In the genomic region with DNA sequence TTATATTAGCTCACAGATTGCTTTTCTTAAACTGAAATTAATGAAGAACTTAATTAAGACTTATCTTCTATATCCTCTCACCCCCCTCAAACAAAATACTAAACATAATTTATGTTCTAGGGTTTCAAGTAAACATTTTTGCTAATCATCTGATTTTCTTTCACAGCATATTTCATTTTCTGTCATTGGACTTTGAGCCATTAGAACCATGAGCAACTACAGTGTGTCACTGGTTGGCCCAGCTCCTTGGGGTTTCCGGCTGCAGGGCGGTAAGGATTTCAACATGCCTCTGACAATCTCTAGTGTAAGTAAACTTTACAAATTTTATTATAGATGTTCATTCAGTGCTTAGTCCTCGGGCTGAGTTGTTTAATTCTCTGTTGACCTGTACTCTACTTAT, we compare ENCODE assay signal across 1 cellular context.
TF ChIP-seq lines count a peak whose summit lies in the region.

No MANE protein-coding gene starts in this region.

TF ChIP-seq in HepG2, 621 proteins besides CTCF, POLR2A, EP300 and RAD21 (continued from another document and continues in another):
- TF ChIP-seq, protein P1, sequence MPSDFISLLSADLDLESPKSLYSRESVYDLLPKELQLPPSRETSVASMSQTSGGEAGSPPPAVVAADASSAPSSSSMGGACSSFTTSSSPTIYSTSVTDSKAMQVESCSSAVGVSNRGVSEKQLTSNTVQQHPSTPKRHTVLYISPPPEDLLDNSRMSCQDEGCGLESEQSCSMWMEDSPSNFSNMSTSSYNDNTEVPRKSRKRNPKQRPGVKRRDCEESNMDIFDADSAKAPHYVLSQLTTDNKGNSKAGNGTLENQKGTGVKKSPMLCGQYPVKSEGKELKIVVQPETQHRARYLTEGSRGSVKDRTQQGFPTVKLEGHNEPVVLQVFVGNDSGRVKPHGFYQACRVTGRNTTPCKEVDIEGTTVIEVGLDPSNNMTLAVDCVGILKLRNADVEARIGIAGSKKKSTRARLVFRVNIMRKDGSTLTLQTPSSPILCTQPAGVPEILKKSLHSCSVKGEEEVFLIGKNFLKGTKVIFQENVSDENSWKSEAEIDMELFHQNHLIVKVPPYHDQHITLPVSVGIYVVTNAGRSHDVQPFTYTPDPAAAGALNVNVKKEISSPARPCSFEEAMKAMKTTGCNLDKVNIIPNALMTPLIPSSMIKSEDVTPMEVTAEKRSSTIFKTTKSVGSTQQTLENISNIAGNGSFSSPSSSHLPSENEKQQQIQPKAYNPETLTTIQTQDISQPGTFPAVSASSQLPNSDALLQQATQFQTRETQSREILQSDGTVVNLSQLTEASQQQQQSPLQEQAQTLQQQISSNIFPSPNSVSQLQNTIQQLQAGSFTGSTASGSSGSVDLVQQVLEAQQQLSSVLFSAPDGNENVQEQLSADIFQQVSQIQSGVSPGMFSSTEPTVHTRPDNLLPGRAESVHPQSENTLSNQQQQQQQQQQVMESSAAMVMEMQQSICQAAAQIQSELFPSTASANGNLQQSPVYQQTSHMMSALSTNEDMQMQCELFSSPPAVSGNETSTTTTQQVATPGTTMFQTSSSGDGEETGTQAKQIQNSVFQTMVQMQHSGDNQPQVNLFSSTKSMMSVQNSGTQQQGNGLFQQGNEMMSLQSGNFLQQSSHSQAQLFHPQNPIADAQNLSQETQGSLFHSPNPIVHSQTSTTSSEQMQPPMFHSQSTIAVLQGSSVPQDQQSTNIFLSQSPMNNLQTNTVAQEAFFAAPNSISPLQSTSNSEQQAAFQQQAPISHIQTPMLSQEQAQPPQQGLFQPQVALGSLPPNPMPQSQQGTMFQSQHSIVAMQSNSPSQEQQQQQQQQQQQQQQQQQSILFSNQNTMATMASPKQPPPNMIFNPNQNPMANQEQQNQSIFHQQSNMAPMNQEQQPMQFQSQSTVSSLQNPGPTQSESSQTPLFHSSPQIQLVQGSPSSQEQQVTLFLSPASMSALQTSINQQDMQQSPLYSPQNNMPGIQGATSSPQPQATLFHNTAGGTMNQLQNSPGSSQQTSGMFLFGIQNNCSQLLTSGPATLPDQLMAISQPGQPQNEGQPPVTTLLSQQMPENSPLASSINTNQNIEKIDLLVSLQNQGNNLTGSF (CRISPR knock-in tag; IDR thresholded peaks at IDR 0.05): no peak
- TF ChIP-seq SYNCRIP (IDR thresholded peaks at IDR 0.05; ENCODE audit: insufficient read depth, low read depth, low read length) (no peak), EHMT2 (IDR thresholded peaks at IDR 0.05; ENCODE audit: borderline replicate concordance, low read depth, low read length) (no peak), ZNF3 (CRISPR knock-in tag; IDR thresholded peaks at IDR 0.05) (no peak), PHF5A (CRISPR knock-in tag; IDR thresholded peaks at IDR 0.05; ENCODE audit: low read depth, unreplicated experiment) (no peak), PAF1 (CRISPR knock-in tag; IDR thresholded peaks at IDR 0.05) (no peak), MAZ (IDR thresholded peaks at IDR 0.05; ENCODE audit: borderline replicate concordance, low read depth, low read length) (no peak), MAZ (CRISPR knock-in tag; IDR thresholded peaks at IDR 0.05; ENCODE audit: low read depth) (no peak), EED (CRISPR knock-in tag; IDR thresholded peaks at IDR 0.05) (no peak), GTF2F1 (IDR thresholded peaks at IDR 0.05; ENCODE audit: low read length) (no peak), ARNTL (CRISPR knock-in tag; IDR thresholded peaks at IDR 0.05) (no peak), TP53 (CRISPR knock-in tag; conservative IDR thresholded peaks at IDR 0.05) (no peak), NCOA5 (CRISPR knock-in tag; IDR thresholded peaks at IDR 0.05) (no peak), ZBTB7B (CRISPR knock-in tag; IDR thresholded peaks at IDR 0.05) (no peak), ZSCAN25 (CRISPR knock-in tag; IDR thresholded peaks at IDR 0.05) (no peak), RNF2 (conservative IDR thresholded peaks at IDR 0.05; ENCODE audit: low read depth) (no peak), ZSCAN31 (CRISPR knock-in tag; IDR thresholded peaks at IDR 0.05; ENCODE audit: low read depth) (0 out of 2 replicates have a peak, but pooled peaks have one; percentile 40), BCL6 (CRISPR knock-in tag; IDR thresholded peaks at IDR 0.05) (peak; percentile 57), ZNF337 (CRISPR knock-in tag; IDR thresholded peaks at IDR 0.05; ENCODE audit: borderline replicate concordance, low read depth) (no peak), ZNF350 (CRISPR knock-in tag; IDR thresholded peaks at IDR 0.05; ENCODE audit: borderline replicate concordance, low read depth) (no peak)
- TF ChIP-seq, protein P2, sequence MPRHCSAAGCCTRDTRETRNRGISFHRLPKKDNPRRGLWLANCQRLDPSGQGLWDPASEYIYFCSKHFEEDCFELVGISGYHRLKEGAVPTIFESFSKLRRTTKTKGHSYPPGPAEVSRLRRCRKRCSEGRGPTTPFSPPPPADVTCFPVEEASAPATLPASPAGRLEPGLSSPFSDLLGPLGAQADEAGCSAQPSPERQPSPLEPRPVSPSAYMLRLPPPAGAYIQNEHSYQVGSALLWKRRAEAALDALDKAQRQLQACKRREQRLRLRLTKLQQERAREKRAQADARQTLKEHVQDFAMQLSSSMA (CRISPR knock-in tag; IDR thresholded peaks at IDR 0.05): no peak
- TF ChIP-seq, protein P3, sequence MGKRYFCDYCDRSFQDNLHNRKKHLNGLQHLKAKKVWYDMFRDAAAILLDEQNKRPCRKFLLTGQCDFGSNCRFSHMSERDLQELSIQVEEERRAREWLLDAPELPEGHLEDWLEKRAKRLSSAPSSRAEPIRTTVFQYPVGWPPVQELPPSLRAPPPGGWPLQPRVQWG (CRISPR knock-in tag; IDR thresholded peaks at IDR 0.05; ENCODE audit: borderline replicate concordance, low read depth): no peak
- TF ChIP-seq, protein P4, sequence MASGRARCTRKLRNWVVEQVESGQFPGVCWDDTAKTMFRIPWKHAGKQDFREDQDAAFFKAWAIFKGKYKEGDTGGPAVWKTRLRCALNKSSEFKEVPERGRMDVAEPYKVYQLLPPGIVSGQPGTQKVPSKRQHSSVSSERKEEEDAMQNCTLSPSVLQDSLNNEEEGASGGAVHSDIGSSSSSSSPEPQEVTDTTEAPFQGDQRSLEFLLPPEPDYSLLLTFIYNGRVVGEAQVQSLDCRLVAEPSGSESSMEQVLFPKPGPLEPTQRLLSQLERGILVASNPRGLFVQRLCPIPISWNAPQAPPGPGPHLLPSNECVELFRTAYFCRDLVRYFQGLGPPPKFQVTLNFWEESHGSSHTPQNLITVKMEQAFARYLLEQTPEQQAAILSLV (CRISPR knock-in tag; IDR thresholded peaks at IDR 0.05; ENCODE audit: borderline replicate concordance): no peak
- TF ChIP-seq, protein P5, sequence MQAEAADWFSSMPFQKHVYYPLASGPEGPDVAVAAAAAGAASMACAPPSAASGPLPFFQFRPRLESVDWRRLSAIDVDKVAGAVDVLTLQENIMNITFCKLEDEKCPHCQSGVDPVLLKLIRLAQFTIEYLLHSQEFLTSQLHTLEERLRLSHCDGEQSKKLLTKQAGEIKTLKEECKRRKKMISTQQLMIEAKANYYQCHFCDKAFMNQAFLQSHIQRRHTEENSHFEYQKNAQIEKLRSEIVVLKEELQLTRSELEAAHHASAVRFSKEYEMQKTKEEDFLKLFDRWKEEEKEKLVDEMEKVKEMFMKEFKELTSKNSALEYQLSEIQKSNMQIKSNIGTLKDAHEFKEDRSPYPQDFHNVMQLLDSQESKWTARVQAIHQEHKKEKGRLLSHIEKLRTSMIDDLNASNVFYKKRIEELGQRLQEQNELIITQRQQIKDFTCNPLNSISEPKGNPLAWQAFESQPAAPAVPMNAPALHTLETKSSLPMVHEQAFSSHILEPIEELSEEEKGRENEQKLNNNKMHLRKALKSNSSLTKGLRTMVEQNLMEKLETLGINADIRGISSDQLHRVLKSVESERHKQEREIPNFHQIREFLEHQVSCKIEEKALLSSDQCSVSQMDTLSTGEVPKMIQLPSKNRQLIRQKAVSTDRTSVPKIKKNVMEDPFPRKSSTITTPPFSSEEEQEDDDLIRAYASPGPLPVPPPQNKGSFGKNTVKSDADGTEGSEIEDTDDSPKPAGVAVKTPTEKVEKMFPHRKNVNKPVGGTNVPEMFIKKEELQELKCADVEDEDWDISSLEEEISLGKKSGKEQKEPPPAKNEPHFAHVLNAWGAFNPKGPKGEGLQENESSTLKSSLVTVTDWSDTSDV (CRISPR knock-in tag; IDR thresholded peaks at IDR 0.05): no peak
- TF ChIP-seq, protein P6, sequence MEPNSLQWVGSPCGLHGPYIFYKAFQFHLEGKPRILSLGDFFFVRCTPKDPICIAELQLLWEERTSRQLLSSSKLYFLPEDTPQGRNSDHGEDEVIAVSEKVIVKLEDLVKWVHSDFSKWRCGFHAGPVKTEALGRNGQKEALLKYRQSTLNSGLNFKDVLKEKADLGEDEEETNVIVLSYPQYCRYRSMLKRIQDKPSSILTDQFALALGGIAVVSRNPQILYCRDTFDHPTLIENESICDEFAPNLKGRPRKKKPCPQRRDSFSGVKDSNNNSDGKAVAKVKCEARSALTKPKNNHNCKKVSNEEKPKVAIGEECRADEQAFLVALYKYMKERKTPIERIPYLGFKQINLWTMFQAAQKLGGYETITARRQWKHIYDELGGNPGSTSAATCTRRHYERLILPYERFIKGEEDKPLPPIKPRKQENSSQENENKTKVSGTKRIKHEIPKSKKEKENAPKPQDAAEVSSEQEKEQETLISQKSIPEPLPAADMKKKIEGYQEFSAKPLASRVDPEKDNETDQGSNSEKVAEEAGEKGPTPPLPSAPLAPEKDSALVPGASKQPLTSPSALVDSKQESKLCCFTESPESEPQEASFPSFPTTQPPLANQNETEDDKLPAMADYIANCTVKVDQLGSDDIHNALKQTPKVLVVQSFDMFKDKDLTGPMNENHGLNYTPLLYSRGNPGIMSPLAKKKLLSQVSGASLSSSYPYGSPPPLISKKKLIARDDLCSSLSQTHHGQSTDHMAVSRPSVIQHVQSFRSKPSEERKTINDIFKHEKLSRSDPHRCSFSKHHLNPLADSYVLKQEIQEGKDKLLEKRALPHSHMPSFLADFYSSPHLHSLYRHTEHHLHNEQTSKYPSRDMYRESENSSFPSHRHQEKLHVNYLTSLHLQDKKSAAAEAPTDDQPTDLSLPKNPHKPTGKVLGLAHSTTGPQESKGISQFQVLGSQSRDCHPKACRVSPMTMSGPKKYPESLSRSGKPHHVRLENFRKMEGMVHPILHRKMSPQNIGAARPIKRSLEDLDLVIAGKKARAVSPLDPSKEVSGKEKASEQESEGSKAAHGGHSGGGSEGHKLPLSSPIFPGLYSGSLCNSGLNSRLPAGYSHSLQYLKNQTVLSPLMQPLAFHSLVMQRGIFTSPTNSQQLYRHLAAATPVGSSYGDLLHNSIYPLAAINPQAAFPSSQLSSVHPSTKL (CRISPR knock-in tag; IDR thresholded peaks at IDR 0.05): peak; percentile 73
- TF ChIP-seq, protein P7, sequence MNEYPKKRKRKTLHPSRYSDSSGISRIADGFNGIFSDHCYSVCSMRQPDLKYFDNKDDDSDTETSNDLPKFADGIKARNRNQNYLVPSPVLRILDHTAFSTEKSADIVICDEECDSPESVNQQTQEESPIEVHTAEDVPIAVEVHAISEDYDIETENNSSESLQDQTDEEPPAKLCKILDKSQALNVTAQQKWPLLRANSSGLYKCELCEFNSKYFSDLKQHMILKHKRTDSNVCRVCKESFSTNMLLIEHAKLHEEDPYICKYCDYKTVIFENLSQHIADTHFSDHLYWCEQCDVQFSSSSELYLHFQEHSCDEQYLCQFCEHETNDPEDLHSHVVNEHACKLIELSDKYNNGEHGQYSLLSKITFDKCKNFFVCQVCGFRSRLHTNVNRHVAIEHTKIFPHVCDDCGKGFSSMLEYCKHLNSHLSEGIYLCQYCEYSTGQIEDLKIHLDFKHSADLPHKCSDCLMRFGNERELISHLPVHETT (CRISPR knock-in tag; conservative IDR thresholded peaks at IDR 0.05): no peak
- TF ChIP-seq, protein P8, sequence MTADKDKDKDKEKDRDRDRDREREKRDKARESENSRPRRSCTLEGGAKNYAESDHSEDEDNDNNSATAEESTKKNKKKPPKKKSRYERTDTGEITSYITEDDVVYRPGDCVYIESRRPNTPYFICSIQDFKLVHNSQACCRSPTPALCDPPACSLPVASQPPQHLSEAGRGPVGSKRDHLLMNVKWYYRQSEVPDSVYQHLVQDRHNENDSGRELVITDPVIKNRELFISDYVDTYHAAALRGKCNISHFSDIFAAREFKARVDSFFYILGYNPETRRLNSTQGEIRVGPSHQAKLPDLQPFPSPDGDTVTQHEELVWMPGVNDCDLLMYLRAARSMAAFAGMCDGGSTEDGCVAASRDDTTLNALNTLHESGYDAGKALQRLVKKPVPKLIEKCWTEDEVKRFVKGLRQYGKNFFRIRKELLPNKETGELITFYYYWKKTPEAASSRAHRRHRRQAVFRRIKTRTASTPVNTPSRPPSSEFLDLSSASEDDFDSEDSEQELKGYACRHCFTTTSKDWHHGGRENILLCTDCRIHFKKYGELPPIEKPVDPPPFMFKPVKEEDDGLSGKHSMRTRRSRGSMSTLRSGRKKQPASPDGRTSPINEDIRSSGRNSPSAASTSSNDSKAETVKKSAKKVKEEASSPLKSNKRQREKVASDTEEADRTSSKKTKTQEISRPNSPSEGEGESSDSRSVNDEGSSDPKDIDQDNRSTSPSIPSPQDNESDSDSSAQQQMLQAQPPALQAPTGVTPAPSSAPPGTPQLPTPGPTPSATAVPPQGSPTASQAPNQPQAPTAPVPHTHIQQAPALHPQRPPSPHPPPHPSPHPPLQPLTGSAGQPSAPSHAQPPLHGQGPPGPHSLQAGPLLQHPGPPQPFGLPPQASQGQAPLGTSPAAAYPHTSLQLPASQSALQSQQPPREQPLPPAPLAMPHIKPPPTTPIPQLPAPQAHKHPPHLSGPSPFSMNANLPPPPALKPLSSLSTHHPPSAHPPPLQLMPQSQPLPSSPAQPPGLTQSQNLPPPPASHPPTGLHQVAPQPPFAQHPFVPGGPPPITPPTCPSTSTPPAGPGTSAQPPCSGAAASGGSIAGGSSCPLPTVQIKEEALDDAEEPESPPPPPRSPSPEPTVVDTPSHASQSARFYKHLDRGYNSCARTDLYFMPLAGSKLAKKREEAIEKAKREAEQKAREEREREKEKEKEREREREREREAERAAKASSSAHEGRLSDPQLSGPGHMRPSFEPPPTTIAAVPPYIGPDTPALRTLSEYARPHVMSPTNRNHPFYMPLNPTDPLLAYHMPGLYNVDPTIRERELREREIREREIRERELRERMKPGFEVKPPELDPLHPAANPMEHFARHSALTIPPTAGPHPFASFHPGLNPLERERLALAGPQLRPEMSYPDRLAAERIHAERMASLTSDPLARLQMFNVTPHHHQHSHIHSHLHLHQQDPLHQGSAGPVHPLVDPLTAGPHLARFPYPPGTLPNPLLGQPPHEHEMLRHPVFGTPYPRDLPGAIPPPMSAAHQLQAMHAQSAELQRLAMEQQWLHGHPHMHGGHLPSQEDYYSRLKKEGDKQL (CRISPR knock-in tag; IDR thresholded peaks at IDR 0.05; ENCODE audit: low read depth): no peak
- TF ChIP-seq, protein P9, sequence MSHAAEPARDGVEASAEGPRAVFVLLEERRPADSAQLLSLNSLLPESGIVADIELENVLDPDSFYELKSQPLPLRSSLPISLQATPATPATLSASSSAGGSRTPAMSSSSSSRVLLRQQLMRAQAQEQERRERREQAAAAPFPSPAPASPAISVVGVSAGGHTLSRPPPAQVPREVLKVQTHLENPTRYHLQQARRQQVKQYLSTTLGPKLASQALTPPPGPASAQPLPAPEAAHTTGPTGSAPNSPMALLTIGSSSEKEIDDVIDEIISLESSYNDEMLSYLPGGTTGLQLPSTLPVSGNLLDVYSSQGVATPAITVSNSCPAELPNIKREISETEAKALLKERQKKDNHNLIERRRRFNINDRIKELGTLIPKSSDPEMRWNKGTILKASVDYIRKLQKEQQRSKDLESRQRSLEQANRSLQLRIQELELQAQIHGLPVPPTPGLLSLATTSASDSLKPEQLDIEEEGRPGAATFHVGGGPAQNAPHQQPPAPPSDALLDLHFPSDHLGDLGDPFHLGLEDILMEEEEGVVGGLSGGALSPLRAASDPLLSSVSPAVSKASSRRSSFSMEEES (CRISPR knock-in tag; IDR thresholded peaks at IDR 0.05): no peak
